In genomic region chr17:66675273-66675990, GRCh38 we compare ENCODE assay signal across 13 cellular contexts.
DNase-seq lines count a peak whose midpoint lies in the region; ATAC-seq and TF ChIP-seq lines count a peak whose summit lies in the region.
"Had no signal": no experiment of that assay in that cellular context is flagged by ENCODE, and none has a peak within 500 bp of the region (broad histone marks: within the 10 kb centered on the region; RNA-seq: fewer than 3 reads in every experiment).

No MANE protein-coding gene starts in this region.

- TF ChIP-seq POLR2A in upper lobe of left lung (IDR thresholded peaks at IDR 0.05) = peak in 1 of 4 donors; percentile 35

- no peak for DNase-seq in Panc1 (ENCODE audit: low read depth, low spot score)
- DNase-seq in endodermal cell = peak; percentile 68
- no peak for DNase-seq in naive thymus-derived CD4-positive, alpha-beta T cell
- DNase-seq in upper lobe of left lung = peak; percentile 32 to 52
- DNase-seq in HPDE6-E6E7 (ENCODE audit: extremely low spot score) = no peak
- no peak for DNase-seq in HEK293T (ENCODE audit: extremely low spot score)
- DNase-seq in stimulated activated CD4-positive, alpha-beta T cell treated with anti-CD3 and anti-CD28 coated beads, Interleukin-4, amount 100 ng/mL, for 1 hour = no peak
- DNase-seq: activated CD8-positive, alpha-beta T cell treated with anti-CD3 and anti-CD28 coated beads for 36 hours; adrenal gland; NCI-H1694; NCI-H446; OCI-M1 had no signal

- H3K9me3 ChIP-seq in Panc1 (ENCODE audit: control insufficient read depth, insufficient read depth, low read depth, low read length) = no peaks in the 10 kb centered on the region
- no peaks in the 10 kb centered on the region for H3K9me3 ChIP-seq in endodermal cell (ENCODE audit: control insufficient read depth, low read length)
- no peaks in the 10 kb centered on the region for H3K9me3 ChIP-seq in naive thymus-derived CD4-positive, alpha-beta T cell (ENCODE audit: control insufficient read depth in 2 of 3, low read length in 3 of 3)
- no peaks in the 10 kb centered on the region for H3K9me3 ChIP-seq in upper lobe of left lung
- H3K9me3 ChIP-seq: adrenal gland had no signal

- no peak for ATAC-seq in Panc1
- ATAC-seq in naive thymus-derived CD4-positive, alpha-beta T cell = no peak
- ATAC-seq in upper lobe of left lung (ENCODE audit: low FRiP score in 2 of 2) = peak; percentile 12 to 45
- ATAC-seq: activated CD8-positive, alpha-beta T cell treated with anti-CD3 and anti-CD28 coated beads for 36 hours had no signal

- BruUV-seq in Panc1 (replicated peaks; lab: Mats Ljungman, UMichigan) = no TSS peak

- 0 out of 2 replicates have a peak overlapping the region, but pooled peaks have one; percentile 61 for H3K27ac ChIP-seq in Panc1 (ENCODE audit: low read length)
- H3K27ac ChIP-seq in endodermal cell (ENCODE audit: low read depth, low read length) = no peak overlapping the region
- no peak overlapping the region for H3K27ac ChIP-seq in naive thymus-derived CD4-positive, alpha-beta T cell (ENCODE audit: low read depth, low read length)
- peak overlapping the region; percentile 75 to 95 (median 85) for H3K27ac ChIP-seq in upper lobe of left lung
- H3K27ac ChIP-seq: adrenal gland had no signal

- H3K4me1 ChIP-seq in Panc1 (ENCODE audit: control insufficient read depth, insufficient read depth, low read length) (peaks cover 14% of the 10 kb centered on the region), endodermal cell (ENCODE audit: control insufficient read depth, insufficient read depth, low read length) (no peaks in the 10 kb centered on the region), upper lobe of left lung (peaks cover 4 to 40% (median 10%) of the 10 kb centered on the region in 4 donors)
- H3K4me1 ChIP-seq in naive thymus-derived CD4-positive, alpha-beta T cell (ENCODE audit: control insufficient read depth in 2 of 2, insufficient read depth in 2 of 2, low read length in 2 of 2) = peaks cover 18 to 40% of the 10 kb centered on the region in 2 donors

- CTCF ChIA-PET in Panc1 (lab: Charles Lee) = no interaction called here
- CTCF ChIA-PET in naive thymus-derived CD4-positive, alpha-beta T cell (lab: Charles Lee) = interaction anchor here (1.0 kb wide), 1 partner anchor 474 kb away, joined by 4 read pairs; no protein-coding TSS in a partner anchor
- CTCF ChIA-PET in HEK293T (lab: Yijun Ruan, JAX) = interaction anchor here (0.5 to 2.2 kb wide), 3 partner anchors 30 to 1349 kb away, joined by 4 to 5 read pairs (median 4); no protein-coding TSS in a partner anchor

- H3K4me3 ChIP-seq in Panc1 (ENCODE audit: low read depth in 2 of 2, low read length in 2 of 2) (no peak overlapping the region), endodermal cell (ENCODE audit: low read length) (no peak overlapping the region), upper lobe of left lung (peak overlapping the region in 2 of 4 donors; percentile 23 to 26)
- no peak overlapping the region for H3K4me3 ChIP-seq in naive thymus-derived CD4-positive, alpha-beta T cell (ENCODE audit: low read length)
- H3K4me3 ChIP-seq: adrenal gland had no signal

- TF ChIP-seq EP300 in upper lobe of left lung (IDR thresholded peaks at IDR 0.05) = no peak

- H3K27me3 ChIP-seq in Panc1 (ENCODE audit: control insufficient read depth, insufficient read depth, low read length) (no peaks in the 10 kb centered on the region), endodermal cell (ENCODE audit: control insufficient read depth, insufficient read depth, low read length, poor library complexity, severe bottlenecking) (no peaks in the 10 kb centered on the region), upper lobe of left lung (no peaks in the 10 kb centered on the region)
- H3K27me3 ChIP-seq in naive thymus-derived CD4-positive, alpha-beta T cell (ENCODE audit: control insufficient read depth in 2 of 2, insufficient read depth in 2 of 2, low read length in 2 of 2) = no peaks in the 10 kb centered on the region
- H3K27me3 ChIP-seq: adrenal gland had no signal

- peaks cover 16% of the 10 kb centered on the region for H3K4me1 Mint-ChIP-seq in endodermal cell
- H3K4me1 Mint-ChIP-seq in naive thymus-derived CD4-positive, alpha-beta T cell = peaks cover 32 to 76% (median 60%) of the 10 kb centered on the region in 7 donors

- H3K9me3 Mint-ChIP-seq in endodermal cell = peaks cover 7% of the 10 kb centered on the region
- H3K9me3 Mint-ChIP-seq in naive thymus-derived CD4-positive, alpha-beta T cell = peaks cover 0 to 10% (median 3%) of the 10 kb centered on the region in 11 donors

- no peaks in the 10 kb centered on the region for H3K36me3 Mint-ChIP-seq in endodermal cell (ENCODE audit: low read depth)
- H3K36me3 Mint-ChIP-seq in naive thymus-derived CD4-positive, alpha-beta T cell = peaks cover 3 to 37% (median 33%) of the 10 kb centered on the region in 5 donors

- TF ChIP-seq CTCF in Panc1 (IDR thresholded peaks at IDR 0.05) (no peak), endodermal cell (conservative IDR thresholded peaks at IDR 0.05) (no peak), upper lobe of left lung (IDR thresholded peaks at IDR 0.05) (no peak)

- no peak overlapping the region for H3K27ac Mint-ChIP-seq in endodermal cell
- peak overlapping the region in 7 of 9 donors; percentile 45 to 91 (median 62) for H3K27ac Mint-ChIP-seq in naive thymus-derived CD4-positive, alpha-beta T cell
- H3K27ac Mint-ChIP-seq: activated T-helper 1 cell treated with anti-CD3 and anti-CD28 coated beads, Interleukin-12 subunit alpha, Interleukin-12 subunit beta, Interleukin-2, Interleukin-4 antibody, amounts not matched to agents 30 ng/mL and 10 ng/mL and 1 ng/mL, durations not matched to agents 14 hours and 24 hours and 36 hours had no signal

- H3K4me3 Mint-ChIP-seq in endodermal cell = no peak overlapping the region
- H3K4me3 Mint-ChIP-seq in naive thymus-derived CD4-positive, alpha-beta T cell = peak overlapping the region in 1 of 10 donors; percentile 16
- H3K4me3 Mint-ChIP-seq: activated CD8-positive, alpha-beta T cell treated with anti-CD3 and anti-CD28 coated beads for 36 hours; activated T-helper 1 cell treated with anti-CD3 and anti-CD28 coated beads, Interleukin-12 subunit alpha, Interleukin-12 subunit beta, Interleukin-2, Interleukin-4 antibody, amounts not matched to agents 30 ng/mL and 10 ng/mL and 1 ng/mL, durations not matched to agents 14 hours and 24 hours and 36 hours had no signal

- intact Hi-C loops in Panc1 (cut with micrococcal nuclease; ENCODE audit: unreplicated experiment) = no loop called here
- intact Hi-C loops in naive thymus-derived CD4-positive, alpha-beta T cell (cut with micrococcal nuclease) = no loop called here

- WGBS in endodermal cell (ENCODE audit: insufficient coverage in 1 of 2, insufficient read length in 1 of 2), 2 experiments = 88 to 89% methylated on average over 7 to 16 of the region's 16 CpGs
- WGBS in upper lobe of left lung, 2 donors = 70 to 80% methylated on average over 15 to 16 of the region's 16 CpGs

- H3K36me3 ChIP-seq in Panc1 (ENCODE audit: control insufficient read depth, insufficient read depth, low read length) (no peaks in the 10 kb centered on the region), endodermal cell (ENCODE audit: control insufficient read depth, insufficient read depth, low read length) (no peaks in the 10 kb centered on the region), upper lobe of left lung (no peaks in the 10 kb centered on the region)
- H3K36me3 ChIP-seq in naive thymus-derived CD4-positive, alpha-beta T cell (ENCODE audit: control insufficient read depth in 2 of 3, insufficient read depth in 3 of 3, low read length in 3 of 3) = peaks cover 0 to 11% (median 0%) of the 10 kb centered on the region in 3 experiments
- H3K36me3 ChIP-seq: adrenal gland had no signal

- in situ Hi-C loops in Panc1 (cut with HindIII; ENCODE audit: low pct_unique_long_range_greater_than_20kb, low sequenced_read_pairs) = no loop called here

- POLR2A ChIA-PET in Panc1 (lab: Charles Lee) (interaction anchor here (1.0 kb wide), 1 partner anchor 16 kb away, joined by 4 read pairs; no protein-coding TSS in a partner anchor), HEK293T (lab: Yijun Ruan, JAX) (no interaction called here)
- POLR2A ChIA-PET in naive thymus-derived CD4-positive, alpha-beta T cell (lab: Charles Lee) = no interaction called here

- H3K9ac ChIP-seq in endodermal cell (ENCODE audit: extremely low read depth, low read length, poor library complexity, severe bottlenecking) = no peak overlapping the region

- no peaks in the 10 kb centered on the region for H3K27me3 Mint-ChIP-seq in endodermal cell (ENCODE audit: insufficient read depth)
- no peaks in the 10 kb centered on the region for H3K27me3 Mint-ChIP-seq in naive thymus-derived CD4-positive, alpha-beta T cell
- H3K27me3 Mint-ChIP-seq: activated CD8-positive, alpha-beta T cell treated with anti-CD3 and anti-CD28 coated beads for 36 hours had no signal

TF ChIP-seq in HEK293T, 16 proteins besides CTCF, POLR2A, EP300 and RAD21:
- TF ChIP-seq BHLHE40 (IDR thresholded peaks at IDR 0.05; ENCODE audit: borderline replicate concordance) (no peak), NFRKB (IDR thresholded peaks at IDR 0.05) (no peak), LEF1 (IDR thresholded peaks at IDR 0.05; ENCODE audit: borderline replicate concordance) (no peak), FOXM1 (IDR thresholded peaks at IDR 0.05; ENCODE audit: borderline replicate concordance) (no peak), PKNOX1 (IDR thresholded peaks at IDR 0.05) (no peak), HDGF (IDR thresholded peaks at IDR 0.05; ENCODE audit: borderline replicate concordance) (no peak), SUZ12 (IDR thresholded peaks at IDR 0.05) (no peak), TARDBP (IDR thresholded peaks at IDR 0.05) (no peak), ZNF384 (IDR thresholded peaks at IDR 0.05) (no peak), ELF4 (IDR thresholded peaks at IDR 0.05) (no peak), L3MBTL2 (conservative IDR thresholded peaks at IDR 0.05) (no peak), FOXK2 (IDR thresholded peaks at IDR 0.05) (no peak), SP1 (IDR thresholded peaks at IDR 0.05) (no peak), CTBP1 (IDR thresholded peaks at IDR 0.05; ENCODE audit: borderline replicate concordance) (no peak), ARNT (IDR thresholded peaks at IDR 0.05) (no peak), FOXA1 (IDR thresholded peaks at IDR 0.05) (no peak)
TF ChIP-seq in HEK293T: peak in this region for 0.

Comparison
In these comparisons a context has a peak if more than half of its experiments do, and no peak if none do; other contexts are left out.
1. ATAC-seq: peak in upper lobe of left lung (2 of 2); none in Panc1 (single experiment) and naive thymus-derived CD4-positive, alpha-beta T cell (single experiment).
2. DNase-seq: peak in endodermal cell (single experiment) and upper lobe of left lung (2 of 2); none in Panc1 (single experiment), naive thymus-derived CD4-positive, alpha-beta T cell (0 of 9), HPDE6-E6E7 (single experiment), HEK293T (single experiment) and stimulated activated CD4-positive, alpha-beta T cell treated with anti-CD3 and anti-CD28 coated beads, Interleukin-4, amount 100 ng/mL, for 1 hour (single experiment).
3. H3K27ac ChIP-seq: peak in Panc1 (single experiment) and upper lobe of left lung (4 of 4); none in endodermal cell (single experiment) and naive thymus-derived CD4-positive, alpha-beta T cell (single experiment).